Comparison of ENCODE assay signal across 20 cellular contexts in the genomic region with DNA sequence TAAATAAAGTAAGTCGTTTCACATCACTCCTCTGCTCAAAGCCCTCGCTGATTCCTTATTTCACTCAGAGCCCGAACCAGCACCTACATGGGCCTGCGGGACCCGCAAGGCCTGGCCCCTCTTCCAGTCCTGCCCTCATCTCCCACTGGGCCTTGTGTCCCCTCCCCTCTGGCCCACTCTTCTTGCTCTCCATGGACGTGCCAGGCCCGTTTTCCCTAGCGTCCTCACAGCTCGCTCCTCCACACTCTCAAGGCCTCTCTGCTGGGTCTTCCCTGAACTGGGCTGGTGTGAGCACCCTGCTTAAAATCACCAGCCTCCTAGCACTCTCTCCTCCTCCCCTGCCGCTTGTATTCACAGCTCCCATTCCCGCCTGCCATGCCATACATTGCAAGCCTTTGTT.
"Had no signal": no experiment of that assay in that cellular context is flagged by ENCODE, and none has a peak within 500 bp of the region (broad histone marks: within the 10 kb centered on the region; RNA-seq: fewer than 3 reads in every experiment).

No MANE protein-coding gene starts in this region.

- DNase-seq: activated B cell treated with CpG ODN at 0.5 μM for 24 hours; activated CD4-positive, alpha-beta memory T cell treated with anti-CD3 and anti-CD28 coated beads, Interleukin-2, amount 10 ng/mL, durations not matched to agents 7 days and 5 days; activated CD4-positive, alpha-beta T cell treated with anti-CD3 and anti-CD28 coated beads for 48 hours; activated CD8-positive, alpha-beta memory T cell treated with anti-CD3 and anti-CD28 coated beads, Interleukin-2, amount 10 ng/mL, durations not matched to agents 7 days and 5 days; activated naive CD4-positive, alpha-beta T cell treated with anti-CD3 and anti-CD28 coated beads, Interleukin-2, amount 10 ng/mL, durations not matched to agents 7 days and 5 days; activated naive CD8-positive, alpha-beta T cell treated with anti-CD3 and anti-CD28 coated beads, Interleukin-2, amount 50 U/mL, for 24 hours; activated T-cell treated with anti-CD3 and anti-CD28 coated beads, Interleukin-2, amount 50 U/mL, for 24 hours; anterior cingulate cortex; central memory CD4-positive, alpha-beta T cell; cortex of kidney; effector CD4-positive, alpha-beta T cell; immature natural killer cell; mesenchymal stem cell; naive thymus-derived CD8-positive, alpha-beta T cell; nucleus accumbens; posterior cingulate gyrus; stimulated activated naive CD8-positive, alpha-beta T cell treated with anti-CD3 and anti-CD28 coated beads, Interleukin-15, amount 100 ng/mL, for 72 hours; SW 1271 had no signal

- H3K4me1 Mint-ChIP-seq: activated B cell treated with CpG ODN at 0.5 μM for 24 hours; activated CD4-positive, alpha-beta memory T cell treated with anti-CD3 and anti-CD28 coated beads, Interleukin-2, amount 10 ng/mL, durations not matched to agents 7 days and 5 days; activated CD8-positive, alpha-beta memory T cell treated with anti-CD3 and anti-CD28 coated beads, Interleukin-2, amount 10 ng/mL, durations not matched to agents 7 days and 5 days; activated naive CD4-positive, alpha-beta T cell treated with anti-CD3 and anti-CD28 coated beads, Interleukin-2, amount 10 ng/mL, durations not matched to agents 7 days and 5 days; activated naive CD8-positive, alpha-beta T cell treated with anti-CD3 and anti-CD28 coated beads, Interleukin-2, amount 50 U/mL, for 24 hours; immature natural killer cell; naive thymus-derived CD8-positive, alpha-beta T cell; stimulated activated naive CD8-positive, alpha-beta T cell treated with anti-CD3 and anti-CD28 coated beads, Interleukin-15, amount 100 ng/mL, for 72 hours had no signal

- ATAC-seq: activated CD8-positive, alpha-beta memory T cell treated with anti-CD3 and anti-CD28 coated beads, Interleukin-2, amount 10 ng/mL, durations not matched to agents 7 days and 5 days; activated naive CD8-positive, alpha-beta T cell treated with anti-CD3 and anti-CD28 coated beads, Interleukin-2, amount 50 U/mL, for 24 hours; naive thymus-derived CD8-positive, alpha-beta T cell; stimulated activated naive CD8-positive, alpha-beta T cell treated with anti-CD3 and anti-CD28 coated beads, Interleukin-15, amount 100 ng/mL, for 72 hours had no signal

- H3K4me3 Mint-ChIP-seq: activated B cell treated with CpG ODN at 0.5 μM for 24 hours; activated CD4-positive, alpha-beta memory T cell treated with anti-CD3 and anti-CD28 coated beads, Interleukin-2, amount 10 ng/mL, durations not matched to agents 7 days and 5 days; activated CD8-positive, alpha-beta memory T cell treated with anti-CD3 and anti-CD28 coated beads, Interleukin-2, amount 10 ng/mL, durations not matched to agents 7 days and 5 days; activated naive CD4-positive, alpha-beta T cell treated with anti-CD3 and anti-CD28 coated beads, Interleukin-2, amount 10 ng/mL, durations not matched to agents 7 days and 5 days; activated naive CD8-positive, alpha-beta T cell treated with anti-CD3 and anti-CD28 coated beads, Interleukin-2, amount 50 U/mL, for 24 hours; activated T-cell treated with anti-CD3 and anti-CD28 coated beads, Interleukin-2, amount 50 U/mL, for 24 hours; brain; immature natural killer cell; naive thymus-derived CD8-positive, alpha-beta T cell; stimulated activated naive CD8-positive, alpha-beta T cell treated with anti-CD3 and anti-CD28 coated beads, Interleukin-15, amount 100 ng/mL, for 72 hours had no signal

- H3K36me3 Mint-ChIP-seq: activated naive CD4-positive, alpha-beta T cell treated with anti-CD3 and anti-CD28 coated beads, Interleukin-2, amount 10 ng/mL, durations not matched to agents 7 days and 5 days had no signal

- H3K27ac Mint-ChIP-seq: activated B cell treated with CpG ODN at 0.5 μM for 24 hours; activated CD4-positive, alpha-beta memory T cell treated with anti-CD3 and anti-CD28 coated beads, Interleukin-2, amount 10 ng/mL, durations not matched to agents 7 days and 5 days; activated CD8-positive, alpha-beta memory T cell treated with anti-CD3 and anti-CD28 coated beads, Interleukin-2, amount 10 ng/mL, durations not matched to agents 7 days and 5 days; activated naive CD4-positive, alpha-beta T cell treated with anti-CD3 and anti-CD28 coated beads, Interleukin-2, amount 10 ng/mL, durations not matched to agents 7 days and 5 days; activated naive CD8-positive, alpha-beta T cell treated with anti-CD3 and anti-CD28 coated beads, Interleukin-2, amount 50 U/mL, for 24 hours; activated T-cell treated with anti-CD3 and anti-CD28 coated beads, Interleukin-2, amount 50 U/mL, for 24 hours; activated T-helper 2 cell treated with anti-CD3 and anti-CD28 coated beads, Interferon-gamma antibody, Interleukin-2, Interleukin-4, amounts not matched to agents 10 μg/mL and 5 μg/mL and 100 μg/mL, durations not matched to agents 14 hours and 24 hours and 36 hours; brain; immature natural killer cell; naive thymus-derived CD8-positive, alpha-beta T cell; stimulated activated naive CD8-positive, alpha-beta T cell treated with anti-CD3 and anti-CD28 coated beads, Interleukin-15, amount 100 ng/mL, for 72 hours had no signal
